Comparison of ENCODE assay signal across 10 cellular contexts in genomic region chr9:22117511-22118388, GRCh38.
DNase-seq lines count a peak whose midpoint lies in the region; ATAC-seq and TF ChIP-seq lines count a peak whose summit lies in the region.
"Had no signal": no experiment of that assay in that cellular context is flagged by ENCODE, and none has a peak within 500 bp of the region (broad histone marks: within the 10 kb centered on the region; RNA-seq: fewer than 3 reads in every experiment).

No MANE protein-coding gene starts in this region.

- no peak overlapping the region for H3K9ac ChIP-seq in KMS-11

- no peak overlapping the region for H3K4me3 ChIP-seq in KMS-11 (IDR thresholded peaks at IDR 0.05; ENCODE audit: insufficient read depth, low read depth, low read length)
- H3K4me3 ChIP-seq in skin epidermis: no peak overlapping the region

- no peak overlapping the region for H2AFZ ChIP-seq in KMS-11 (ENCODE audit: low read depth)

- ATAC-seq in left colon: peak; percentile 74
- ATAC-seq in natural killer cell treated with Interleukin-12 subunit alpha and Interleukin-12 subunit beta and Interleukin-15 and Interleukin-18, amount 100 ng/mL, for 72 hours: no peak

- peaks cover 16% of the 10 kb centered on the region for H3K4me1 Mint-ChIP-seq in brain
- H3K4me1 Mint-ChIP-seq in natural killer cell treated with Interleukin-12 subunit alpha and Interleukin-12 subunit beta and Interleukin-15 and Interleukin-18, amount 100 ng/mL, for 72 hours (ENCODE audit: low read depth in 2 of 2): no peaks in the 10 kb centered on the region

- intact Hi-C loops in left colon (cut with DNase I, micrococcal nuclease): no loop called here

- no peaks in the 10 kb centered on the region for H4K20me1 ChIP-seq in KMS-11 (ENCODE audit: insufficient read depth)

- no peak for TF ChIP-seq CTCF in KMS-11 (conservative IDR thresholded peaks at IDR 0.05; ENCODE audit: low read depth, low read length)
- no peak for TF ChIP-seq CTCF in brain (conservative IDR thresholded peaks at IDR 0.05)
- TF ChIP-seq CTCF in GM20000 (IDR thresholded peaks at IDR 0.05; ENCODE audit: extremely low read depth, missing control alignments): no peak

- H3K36me3 Mint-ChIP-seq in brain: no peaks in the 10 kb centered on the region
- H3K36me3 Mint-ChIP-seq in natural killer cell treated with Interleukin-12 subunit alpha and Interleukin-12 subunit beta and Interleukin-15 and Interleukin-18, amount 100 ng/mL, for 72 hours: no peaks in the 10 kb centered on the region

- H3K79me2 ChIP-seq in KMS-11 (ENCODE audit: insufficient read depth, low read depth): no peaks in the 10 kb centered on the region

- H3K27ac ChIP-seq in KMS-11 (no peak overlapping the region), skin epidermis (peak overlapping the region in 18 of 21 experiments; percentile 16 to 77 (median 62))

- DNase-seq in left colon (peak; percentile 56 to 74), GM20000 (ENCODE audit: low spot score) (no peak), NOMO-1 (lab: John Stamatoyannopoulos, UW; ENCODE audit: unreplicated experiment in 2 of 2) (no peak), COLO829 (ENCODE audit: low spot score) (no peak)
- no peak for DNase-seq in natural killer cell treated with Interleukin-12 subunit alpha and Interleukin-12 subunit beta and Interleukin-15 and Interleukin-18, amount 100 ng/mL, for 72 hours (ENCODE audit: low spot score)
- DNase-seq: activated naive CD4-positive, alpha-beta T cell treated with Interleukin-2 at 50 U/mL for 16 hours; NCI-H2171 treated with DMSO at 0.1 percent for 48 hours had no signal

- peaks cover 0 to 5% (median 4%) of the 10 kb centered on the region in 5 experiments for H3K9me3 Mint-ChIP-seq in brain
- no peaks in the 10 kb centered on the region for H3K9me3 Mint-ChIP-seq in natural killer cell treated with Interleukin-12 subunit alpha and Interleukin-12 subunit beta and Interleukin-15 and Interleukin-18, amount 100 ng/mL, for 72 hours

- H3K27me3 ChIP-seq in KMS-11 (ENCODE audit: insufficient read depth, low read depth): no peaks in the 10 kb centered on the region

- peaks cover 3% of the 10 kb centered on the region for H3K27me3 Mint-ChIP-seq in brain
- H3K27me3 Mint-ChIP-seq in natural killer cell treated with Interleukin-12 subunit alpha and Interleukin-12 subunit beta and Interleukin-15 and Interleukin-18, amount 100 ng/mL, for 72 hours: peaks cover 11 to 30% of the 10 kb centered on the region in 2 donors

- H3K4me3 Mint-ChIP-seq in brain: no peak overlapping the region
- H3K4me3 Mint-ChIP-seq in natural killer cell treated with Interleukin-12 subunit alpha and Interleukin-12 subunit beta and Interleukin-15 and Interleukin-18, amount 100 ng/mL, for 72 hours: no peak overlapping the region

- H3K4me1 ChIP-seq in KMS-11 (ENCODE audit: low read depth, poor library complexity, severe bottlenecking): peaks cover 48% of the 10 kb centered on the region

- peak overlapping the region; percentile 16; the same call in 1 of the 2 replicates for H3K4me2 ChIP-seq in KMS-11

- no peaks in the 10 kb centered on the region for H3K36me3 ChIP-seq in KMS-11 (ENCODE audit: insufficient read depth)

- H3K27ac Mint-ChIP-seq in brain: peak overlapping the region in 3 of 5 experiments; percentile 56 to 81 (median 58)
- no peak overlapping the region for H3K27ac Mint-ChIP-seq in natural killer cell treated with Interleukin-12 subunit alpha and Interleukin-12 subunit beta and Interleukin-15 and Interleukin-18, amount 100 ng/mL, for 72 hours

Comparison
In these comparisons a context has a peak if more than half of its experiments do, and no peak if none do; other contexts are left out.
1. H3K27ac Mint-ChIP-seq: peak in brain (3 of 5); none in natural killer cell treated with Interleukin-12 subunit alpha and Interleukin-12 subunit beta and Interleukin-15 and Interleukin-18, amount 100 ng/mL, for 72 hours (0 of 2).
2. DNase-seq: peak in left colon (2 of 2); none in GM20000 (single experiment), NOMO-1 (0 of 2), natural killer cell treated with Interleukin-12 subunit alpha and Interleukin-12 subunit beta and Interleukin-15 and Interleukin-18, amount 100 ng/mL, for 72 hours (single experiment) and COLO829 (single experiment).